ENCODE assay signal across 16 cellular contexts in the genomic region with DNA sequence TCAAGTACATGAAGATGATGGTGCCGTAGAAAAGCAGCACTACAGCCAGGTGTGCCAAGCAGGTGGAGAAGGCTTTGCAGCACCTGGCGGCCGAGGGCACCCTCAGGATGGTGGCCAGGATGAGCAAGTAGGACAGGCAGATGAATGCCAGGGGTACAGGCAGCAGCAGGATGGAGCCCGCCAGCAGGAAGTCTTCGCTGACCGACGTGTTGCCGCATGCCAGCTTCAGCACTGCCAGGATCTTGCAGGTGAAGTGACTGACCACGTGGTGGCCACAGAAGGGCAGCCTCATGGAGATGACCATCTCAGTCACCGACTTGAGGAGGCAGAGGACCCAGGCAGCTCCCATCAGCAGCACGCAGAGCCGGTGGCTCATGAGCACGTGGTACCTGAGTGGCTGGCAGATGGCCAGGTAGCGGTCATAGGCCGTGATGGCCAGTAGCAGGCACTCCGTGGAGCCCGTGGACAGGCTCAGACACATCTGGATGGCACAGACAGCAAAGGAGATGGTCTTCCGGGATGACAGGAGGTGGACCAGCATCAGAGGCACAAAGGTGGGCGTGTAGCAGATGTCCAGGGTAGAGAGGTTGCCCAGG. TPM values are rescaled to one million over a fixed set of nuclear protein-coding genes. Genes with fewer than 3 reads are reported as not detected.
"Had no signal": no experiment of that assay in that cellular context is flagged by ENCODE, and none has a peak within 500 bp of the region (broad histone marks: within the 10 kb centered on the region; RNA-seq: fewer than 3 reads in every experiment).

No MANE protein-coding gene starts in this region.

- DNase-seq: activated CD4-positive, CD25-positive, alpha-beta regulatory T cell treated with anti-CD3 and anti-CD28 coated beads, Interleukin-2, amount 50 U/mL, for 72 hours; activated CD8-positive, alpha-beta T cell treated with anti-CD3 and anti-CD28 coated beads for 36 hours; activated naive CD4-positive, alpha-beta T cell treated with anti-CD3 and anti-CD28 coated beads, Interleukin-2, amount 50 U/mL, for 16 hours; amniotic stem cell; effector memory CD4-positive, alpha-beta T cell; kidney; left ventricle myocardium inferior; stimulated activated CD4-positive, alpha-beta T cell treated with anti-CD3 and anti-CD28 coated beads, Interleukin-15, amount 100 ng/mL, for 24 hours; stimulated activated CD4-positive, alpha-beta T cell treated with anti-CD3 and anti-CD28 coated beads, Interleukin-4, amount 100 ng/mL, for 4 hours; stomach; uterus had no signal

- ATAC-seq: activated CD8-positive, alpha-beta T cell treated with anti-CD3 and anti-CD28 coated beads for 36 hours had no signal

- H3K4me3 ChIP-seq: hepatocyte, left ventricle myocardium inferior, stomach, thoracic aorta, uterus had no signal

RNA-seq across cellular contexts. Expression of a gene that starts 0.5 kb away (rescaled TPM):
- total RNA-seq: activated CD8-positive, alpha-beta T cell treated with anti-CD3 and anti-CD28 coated beads for 36 hours; activated T-helper 2 cell treated with anti-CD3 and anti-CD28 coated beads, Interferon-gamma antibody, Interleukin-2, Interleukin-4, amounts not matched to agents 10 μg/mL and 5 μg/mL and 100 μg/mL, durations not matched to agents 14 hours and 24 hours and 36 hours; epithelial cell of proximal tubule; hepatocyte; kidney; left ventricle myocardium inferior; skeletal muscle tissue; stomach; thoracic aorta; uterus had no signal

RNA-seq across cellular contexts. Expression of a gene that starts 36.3 kb away (rescaled TPM):
- total RNA-seq: activated CD8-positive, alpha-beta T cell treated with anti-CD3 and anti-CD28 coated beads for 36 hours; activated T-helper 2 cell treated with anti-CD3 and anti-CD28 coated beads, Interferon-gamma antibody, Interleukin-2, Interleukin-4, amounts not matched to agents 10 μg/mL and 5 μg/mL and 100 μg/mL, durations not matched to agents 14 hours and 24 hours and 36 hours; epithelial cell of proximal tubule had no signal

RNA-seq across cellular contexts. Expression of a gene that starts 39.6 kb away (rescaled TPM):
- total RNA-seq: activated CD8-positive, alpha-beta T cell treated with anti-CD3 and anti-CD28 coated beads for 36 hours; activated T-helper 2 cell treated with anti-CD3 and anti-CD28 coated beads, Interferon-gamma antibody, Interleukin-2, Interleukin-4, amounts not matched to agents 10 μg/mL and 5 μg/mL and 100 μg/mL, durations not matched to agents 14 hours and 24 hours and 36 hours; hepatocyte had no signal

RNA-seq across cellular contexts. Expression of a gene that starts 41.2 kb away (rescaled TPM):
- total RNA-seq: activated CD8-positive, alpha-beta T cell treated with anti-CD3 and anti-CD28 coated beads for 36 hours; activated T-helper 2 cell treated with anti-CD3 and anti-CD28 coated beads, Interferon-gamma antibody, Interleukin-2, Interleukin-4, amounts not matched to agents 10 μg/mL and 5 μg/mL and 100 μg/mL, durations not matched to agents 14 hours and 24 hours and 36 hours; epithelial cell of proximal tubule; hepatocyte; kidney; left ventricle myocardium inferior; skeletal muscle tissue; stomach; thoracic aorta; uterus had no signal
